Comparison of ENCODE assay signal across 18 cellular contexts in the genomic region with DNA sequence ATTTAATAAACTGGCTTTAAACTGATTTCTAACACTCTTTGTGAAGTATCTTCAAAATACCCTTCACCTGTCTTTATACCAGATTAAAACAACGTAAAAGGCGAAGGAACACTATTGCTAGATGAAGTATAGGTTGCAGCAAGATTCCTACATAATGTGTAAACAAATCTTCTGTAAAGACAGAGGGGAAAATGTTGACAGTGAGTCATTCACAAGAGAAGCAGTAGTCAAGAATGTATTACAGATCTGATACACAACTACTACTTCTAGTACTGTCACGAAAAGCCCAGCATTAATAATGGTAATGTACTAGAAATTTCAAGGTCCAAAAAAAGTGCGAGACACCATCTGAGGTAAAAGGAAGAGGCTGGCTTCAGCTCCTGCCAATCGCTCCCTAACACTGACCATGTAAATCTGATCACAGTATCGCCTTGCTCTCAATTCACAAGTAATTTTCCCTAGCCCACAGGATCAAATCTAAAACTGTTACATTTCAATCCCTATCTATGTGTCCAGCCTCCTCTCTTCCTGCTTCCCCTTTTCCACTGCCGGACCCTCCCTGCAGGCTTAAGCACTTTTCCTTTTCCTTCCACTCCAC.
DNase-seq lines count a peak whose midpoint lies in the region; ATAC-seq, FAIRE-seq and TF ChIP-seq lines count a peak whose summit lies in the region.
"Had no signal": no experiment of that assay in that cellular context is flagged by ENCODE, and none has a peak within 500 bp of the region (broad histone marks: within the 10 kb centered on the region; RNA-seq: fewer than 3 reads in every experiment).

No MANE protein-coding gene starts in this region.

- H3K4me3 Mint-ChIP-seq in H9 = no peak overlapping the region
- H3K4me3 Mint-ChIP-seq: activated CD8-positive, alpha-beta T cell treated with anti-CD3 and anti-CD28 coated beads for 36 hours; CD4-positive, alpha-beta T cell; dendritic cell treated with granulocyte-macrophage colony-stimulating factor and Interleukin-4, amounts not matched to agents 40 ng/mL and 50 ng/mL, for 4 days had no signal

- H2BK120ac ChIP-seq in H9 (ENCODE audit: low read depth, low read length, poor library complexity, severe bottlenecking) = no peak overlapping the region

- H3K4me3 ChIP-seq in A549 (no peak overlapping the region), adipocyte (ENCODE audit: low read length) (no peak overlapping the region), ascending aorta (no peak overlapping the region)
- H3K4me3 ChIP-seq: GM12878, MG63 had no signal

- TF ChIP-seq RAD21 in A549 (conservative IDR thresholded peaks at IDR 0.05 in 1 of 2, IDR thresholded peaks at IDR 0.05 in 1 of 2) = no peak

- H3K27me3 Mint-ChIP-seq in H9 (ENCODE audit: low read depth) = no peaks in the 10 kb centered on the region
- H3K27me3 Mint-ChIP-seq: activated CD8-positive, alpha-beta T cell treated with anti-CD3 and anti-CD28 coated beads for 36 hours; CD4-positive, alpha-beta T cell; dendritic cell treated with granulocyte-macrophage colony-stimulating factor and Interleukin-4, amounts not matched to agents 40 ng/mL and 50 ng/mL, for 4 days had no signal

- no peak overlapping the region for H4K8ac ChIP-seq in H9 (replicated peaks; ENCODE audit: insufficient read length, low read depth, low read length)

- H3K9me3 ChIP-seq in A549 (peaks cover 8% of the 10 kb centered on the region; the same call in 1 of the 3 replicates), H9 (ENCODE audit: control insufficient read depth, low read depth, low read length) (no peaks in the 10 kb centered on the region), adipocyte (ENCODE audit: control insufficient read depth, low read length) (peaks cover 6% of the 10 kb centered on the region), ascending aorta (no peaks in the 10 kb centered on the region)
- H3K9me3 ChIP-seq: MG63 had no signal

- TF ChIP-seq EP300 in A549 (IDR thresholded peaks at IDR 0.05) = no peak

- peak; percentile 8 to 47 for DNase-seq in A549 (ENCODE audit: low read depth in 1 of 2, low spot score in 1 of 2)
- no peak for DNase-seq in H9
- peak; percentile 32 for DNase-seq in adipocyte (ENCODE audit: low read depth)
- peak in 1 of 2 donors; percentile 10 for DNase-seq in foreskin keratinocyte
- DNase-seq in ascending aorta (ENCODE audit: low spot score in 2 of 2) = no peak
- DNase-seq in RPMI8226 = no peak
- DNase-seq in GM13977 (ENCODE audit: low spot score) = no peak
- DNase-seq: activated CD8-positive, alpha-beta T cell treated with anti-CD3 and anti-CD28 coated beads for 36 hours; CD4-positive, alpha-beta T cell; GOT3; kidney; MG63; NCI-H1930; NCI-H748 treated with DMSO at 0.1 percent for 48 hours; WERI-Rb-1 had no signal

- no peak overlapping the region for H2AFZ ChIP-seq in H9 (ENCODE audit: low read length)

- peaks cover 11 to 15% (median 12%) of the 10 kb centered on the region in 3 experiments for H3K36me3 Mint-ChIP-seq in H9 (ENCODE audit: insufficient read depth in 1 of 3, low read depth in 3 of 3)

- no peak overlapping the region for H3K18ac ChIP-seq in H9 (ENCODE audit: insufficient read length, low read depth, low read length)

- peak; percentile 95 for FAIRE-seq in A549 (lab: Jason Lieb, UNC)
- FAIRE-seq: GM12878, kidney had no signal

- H3K36me3 ChIP-seq in adipocyte (ENCODE audit: control insufficient read depth, insufficient read depth, low read length, severe bottlenecking) (peaks cover 18% of the 10 kb centered on the region), ascending aorta (peaks cover 10 to 22% of the 10 kb centered on the region in 2 donors)
- H3K36me3 ChIP-seq: MG63 had no signal

- peak; percentile 66 to 89 for ATAC-seq in A549
- ATAC-seq in foreskin keratinocyte = peak; percentile 35
- ATAC-seq in HG02870 (IDR thresholded peaks at IDR 0.05; ENCODE audit: unreplicated experiment) = no peak
- ATAC-seq: activated CD8-positive, alpha-beta T cell treated with anti-CD3 and anti-CD28 coated beads for 36 hours; GM12878 had no signal

- H3K23me2 ChIP-seq in H9 (ENCODE audit: insufficient read length, low read depth, low read length, poor library complexity, severe bottlenecking) = no peaks in the 10 kb centered on the region

- no peak overlapping the region for H3K14ac ChIP-seq in H9 (ENCODE audit: insufficient read depth, low read length)

- H3K9ac ChIP-seq in H9 (ENCODE audit: extremely low read depth, insufficient read length, low read length) (no peak overlapping the region), adipocyte (ENCODE audit: low read length) (no peak overlapping the region)

- peaks cover 17% of the 10 kb centered on the region for H3K4me1 ChIP-seq in A549
- no peaks in the 10 kb centered on the region for H3K4me1 ChIP-seq in H9 (ENCODE audit: insufficient read depth, low read length)
- H3K4me1 ChIP-seq in adipocyte (ENCODE audit: control insufficient read depth, insufficient read depth, low read length) = peaks cover 5% of the 10 kb centered on the region
- H3K4me1 ChIP-seq in foreskin keratinocyte = no peaks in the 10 kb centered on the region
- no peaks in the 10 kb centered on the region for H3K4me1 ChIP-seq in ascending aorta

- peaks cover 5 to 7% of the 10 kb centered on the region in 2 experiments for H3K9me3 Mint-ChIP-seq in H9
- H3K9me3 Mint-ChIP-seq: CD4-positive, alpha-beta T cell; dendritic cell treated with granulocyte-macrophage colony-stimulating factor and Interleukin-4, amounts not matched to agents 40 ng/mL and 50 ng/mL, for 4 days had no signal

- no peak overlapping the region for H2BK5ac ChIP-seq in H9 (ENCODE audit: insufficient read length, low read length)

- H4K5ac ChIP-seq in H9 (ENCODE audit: insufficient read length, low read depth, low read length) = no peak overlapping the region

- H2BK15ac ChIP-seq in H9 (ENCODE audit: low read depth, low read length) = no peak overlapping the region

- CTCF ChIA-PET in A549 (lab: Yijun Ruan, JAX) = interaction anchor here (1.6 kb wide), 1 partner anchor 17 kb away, joined by 4 read pairs; no protein-coding TSS in a partner anchor

- H3K4me2 ChIP-seq in A549 = peak overlapping the region; percentile 64
- no peak overlapping the region for H3K4me2 ChIP-seq in H9 (ENCODE audit: insufficient read depth, insufficient read length, low read length)

- POLR2A ChIA-PET in A549 (lab: Yijun Ruan, JAX) = no interaction called here

- H2AK5ac ChIP-seq in H9 (ENCODE audit: insufficient read length, low read length) = no peak overlapping the region

- H4K20me1 ChIP-seq in H9 (ENCODE audit: control insufficient read depth, insufficient read depth, insufficient read length) = no peaks in the 10 kb centered on the region

- no peaks in the 10 kb centered on the region for H3K79me1 ChIP-seq in H9 (ENCODE audit: insufficient read depth, low read depth, low read length, poor library complexity, severe bottlenecking)

- intact Hi-C loops in ascending aorta (cut with DNase I) = no loop called here

- H2BK12ac ChIP-seq in H9 (ENCODE audit: insufficient read length, low read depth, low read length) = no peak overlapping the region

- peaks cover 7 to 11% of the 10 kb centered on the region in 2 experiments for H3K4me1 Mint-ChIP-seq in H9

- WGBS in A549 (ENCODE audit: missing lambda C conversion rate) = 22% methylated on average over 7 of the region's 7 CpGs
- WGBS in H9 (ENCODE audit: extremely low coverage, insufficient read length, low lambda C conversion rate) = no CpG with 5 or more reads among the region's 7 CpGs

- TF ChIP-seq CTCF in A549 (IDR thresholded peaks at IDR 0.05) = no peak
- TF ChIP-seq CTCF in H9 (conservative IDR thresholded peaks at IDR 0.05) = no peak
- no peak for TF ChIP-seq CTCF in foreskin keratinocyte (conservative IDR thresholded peaks at IDR 0.05)
- no peak for TF ChIP-seq CTCF in ascending aorta (IDR thresholded peaks at IDR 0.05)
- no peak for TF ChIP-seq CTCF in GM13977 (IDR thresholded peaks at IDR 0.05; ENCODE audit: extremely low read depth, insufficient read depth, missing control alignments)

- H2BK20ac ChIP-seq in H9 (ENCODE audit: low read depth, low read length, poor library complexity, severe bottlenecking) = no peak overlapping the region

- H4K91ac ChIP-seq in H9 (ENCODE audit: insufficient read length, low read depth, low read length) = no peak overlapping the region

- no peak overlapping the region for H3K4ac ChIP-seq in H9 (ENCODE audit: low read depth, low read length)

- no peak for TF ChIP-seq POLR2A in A549 (IDR thresholded peaks at IDR 0.05; ENCODE audit: low read length)

- no peak overlapping the region for H3T11ph ChIP-seq in H9 (ENCODE audit: low read length)

- in situ Hi-C loops in GM13977 (cut with MboI; ENCODE audit: low pct_unique_long_range_greater_than_20kb, low sequenced_read_pairs, unreplicated experiment) = no loop called here

- H3K27me3 ChIP-seq in H9 (ENCODE audit: insufficient read depth, low read length) = no peaks in the 10 kb centered on the region
- no peaks in the 10 kb centered on the region for H3K27me3 ChIP-seq in adipocyte (replicated peaks; ENCODE audit: control insufficient read depth, insufficient read depth, low read length)
- no peaks in the 10 kb centered on the region for H3K27me3 ChIP-seq in foreskin keratinocyte
- no peaks in the 10 kb centered on the region for H3K27me3 ChIP-seq in ascending aorta
- H3K27me3 ChIP-seq: MG63 had no signal

- peak overlapping the region in 1 of 2 experiments; percentile 16; a peak in 4 of 6 replicates for H3K27ac ChIP-seq in A549
- no peak overlapping the region for H3K27ac ChIP-seq in H9 (ENCODE audit: insufficient read length, low read depth, low read length)
- H3K27ac ChIP-seq in foreskin keratinocyte = no peak overlapping the region
- H3K27ac ChIP-seq in ascending aorta = no peak overlapping the region
- H3K27ac ChIP-seq: WERI-Rb-1 had no signal

- H3K79me2 ChIP-seq in H9 (ENCODE audit: insufficient read depth, low read length) = no peaks in the 10 kb centered on the region

- H3K23ac ChIP-seq in H9 (ENCODE audit: insufficient read length, low read depth, low read length) = no peak overlapping the region

- no peak overlapping the region for H3K56ac ChIP-seq in H9 (ENCODE audit: insufficient read length, low read depth, low read length)

- H3K27ac Mint-ChIP-seq in H9 = peak overlapping the region; percentile 1 to 72 (median 28); a peak in 4 of 7 replicates
- H3K27ac Mint-ChIP-seq: activated CD8-positive, alpha-beta T cell treated with anti-CD3 and anti-CD28 coated beads for 36 hours; CD4-positive, alpha-beta T cell; dendritic cell treated with granulocyte-macrophage colony-stimulating factor and Interleukin-4, amounts not matched to agents 40 ng/mL and 50 ng/mL, for 4 days had no signal

TF ChIP-seq in A549, 52 proteins besides CTCF, POLR2A, EP300 and RAD21 (continues in another document):
- TF ChIP-seq CHD4 (IDR thresholded peaks at IDR 0.05; ENCODE audit: borderline replicate concordance) = no peak
- no peak for TF ChIP-seq TFCP2L1 (CRISPR knock-in tag; IDR thresholded peaks at IDR 0.05)
- TF ChIP-seq CEBPB (IDR thresholded peaks at IDR 0.05) = peak in 1 of 2 experiments; percentile 26; a peak in 1 of 4 replicates

Comparison
In these comparisons a context has a peak if more than half of its experiments do, and no peak if none do; other contexts are left out.
1. DNase-seq: peak in A549 (2 of 2) and adipocyte (single experiment); none in H9 (single experiment), ascending aorta (0 of 2), RPMI8226 (single experiment) and GM13977 (single experiment).